In the genomic region with DNA sequence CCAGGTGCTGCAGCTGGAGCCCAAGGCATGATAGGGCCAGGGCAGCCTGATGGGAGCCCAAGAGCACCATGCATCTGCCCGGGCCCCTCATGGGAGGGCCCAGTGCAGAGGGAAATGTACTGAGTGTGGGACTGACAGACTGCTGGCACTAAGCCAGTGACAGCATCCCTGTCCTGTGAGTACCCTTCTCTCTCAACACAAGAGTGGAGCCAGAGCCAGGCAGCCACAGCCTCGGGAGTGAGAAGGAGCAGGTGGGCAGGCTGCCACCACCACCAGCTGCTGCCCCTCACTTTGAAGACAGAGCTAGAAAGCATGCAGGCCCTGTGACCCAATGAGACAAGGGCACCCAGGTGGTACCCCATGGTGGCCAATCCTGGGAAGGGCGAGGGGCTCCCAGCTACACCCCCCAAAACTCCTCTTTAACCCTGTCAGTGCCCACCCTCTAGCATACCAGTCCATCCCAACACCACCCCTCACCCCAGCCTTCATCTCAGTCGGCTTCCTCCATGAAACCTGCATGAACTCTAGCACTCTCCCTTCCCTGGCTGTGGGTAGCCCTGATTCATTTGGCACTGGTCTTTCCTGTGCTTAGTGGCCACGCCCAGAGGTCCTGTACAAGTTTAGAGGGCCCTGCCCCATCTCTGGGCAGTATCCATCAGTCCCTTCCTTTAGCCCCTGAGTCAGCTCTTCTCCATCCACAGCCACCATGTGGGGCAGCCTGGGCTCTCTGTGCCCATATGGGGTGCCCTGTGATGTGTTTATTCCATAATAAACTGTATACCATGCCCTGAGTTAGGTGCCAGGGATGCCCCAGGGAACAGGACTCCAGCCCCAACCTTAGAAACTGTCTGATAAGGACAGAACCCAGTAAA, we compare ENCODE assay signal across 1 cellular context.
TF ChIP-seq lines count a peak whose summit lies in the region.

No MANE protein-coding gene starts in this region.

TF ChIP-seq in SK-N-SH treated with all-trans-retinoic acid at 6 μM for 48 hours, 23 proteins besides CTCF, POLR2A, EP300 and RAD21 (continued from another document):
- TF ChIP-seq, protein P1, sequence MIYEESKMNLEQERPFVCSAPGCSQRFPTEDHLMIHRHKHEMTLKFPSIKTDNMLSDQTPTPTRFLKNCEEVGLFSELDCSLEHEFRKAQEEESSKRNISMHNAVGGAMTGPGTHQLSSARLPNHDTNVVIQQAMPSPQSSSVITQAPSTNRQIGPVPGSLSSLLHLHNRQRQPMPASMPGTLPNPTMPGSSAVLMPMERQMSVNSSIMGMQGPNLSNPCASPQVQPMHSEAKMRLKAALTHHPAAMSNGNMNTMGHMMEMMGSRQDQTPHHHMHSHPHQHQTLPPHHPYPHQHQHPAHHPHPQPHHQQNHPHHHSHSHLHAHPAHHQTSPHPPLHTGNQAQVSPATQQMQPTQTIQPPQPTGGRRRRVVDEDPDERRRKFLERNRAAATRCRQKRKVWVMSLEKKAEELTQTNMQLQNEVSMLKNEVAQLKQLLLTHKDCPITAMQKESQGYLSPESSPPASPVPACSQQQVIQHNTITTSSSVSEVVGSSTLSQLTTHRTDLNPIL (CRISPR knock-in tag; IDR thresholded peaks at IDR 0.05; ENCODE audit: low read depth): no peak
- TF ChIP-seq TCF4 (CRISPR knock-in tag; IDR thresholded peaks at IDR 0.05; ENCODE audit: borderline replicate concordance) (no peak), ZC3H10 (CRISPR knock-in tag; IDR thresholded peaks at IDR 0.05) (no peak), ZNF70 (CRISPR knock-in tag; IDR thresholded peaks at IDR 0.05) (no peak), TOX (CRISPR knock-in tag; IDR thresholded peaks at IDR 0.05; ENCODE audit: borderline replicate concordance) (no peak)
- TF ChIP-seq, protein P2, sequence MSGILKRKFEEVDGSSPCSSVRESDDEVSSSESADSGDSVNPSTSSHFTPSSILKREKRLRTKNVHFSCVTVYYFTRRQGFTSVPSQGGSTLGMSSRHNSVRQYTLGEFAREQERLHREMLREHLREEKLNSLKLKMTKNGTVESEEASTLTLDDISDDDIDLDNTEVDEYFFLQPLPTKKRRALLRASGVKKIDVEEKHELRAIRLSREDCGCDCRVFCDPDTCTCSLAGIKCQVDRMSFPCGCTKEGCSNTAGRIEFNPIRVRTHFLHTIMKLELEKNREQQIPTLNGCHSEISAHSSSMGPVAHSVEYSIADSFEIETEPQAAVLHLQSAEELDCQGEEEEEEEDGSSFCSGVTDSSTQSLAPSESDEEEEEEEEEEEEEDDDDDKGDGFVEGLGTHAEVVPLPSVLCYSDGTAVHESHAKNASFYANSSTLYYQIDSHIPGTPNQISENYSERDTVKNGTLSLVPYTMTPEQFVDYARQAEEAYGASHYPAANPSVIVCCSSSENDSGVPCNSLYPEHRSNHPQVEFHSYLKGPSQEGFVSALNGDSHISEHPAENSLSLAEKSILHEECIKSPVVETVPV (CRISPR knock-in tag; IDR thresholded peaks at IDR 0.05): no peak
